In the genomic region with DNA sequence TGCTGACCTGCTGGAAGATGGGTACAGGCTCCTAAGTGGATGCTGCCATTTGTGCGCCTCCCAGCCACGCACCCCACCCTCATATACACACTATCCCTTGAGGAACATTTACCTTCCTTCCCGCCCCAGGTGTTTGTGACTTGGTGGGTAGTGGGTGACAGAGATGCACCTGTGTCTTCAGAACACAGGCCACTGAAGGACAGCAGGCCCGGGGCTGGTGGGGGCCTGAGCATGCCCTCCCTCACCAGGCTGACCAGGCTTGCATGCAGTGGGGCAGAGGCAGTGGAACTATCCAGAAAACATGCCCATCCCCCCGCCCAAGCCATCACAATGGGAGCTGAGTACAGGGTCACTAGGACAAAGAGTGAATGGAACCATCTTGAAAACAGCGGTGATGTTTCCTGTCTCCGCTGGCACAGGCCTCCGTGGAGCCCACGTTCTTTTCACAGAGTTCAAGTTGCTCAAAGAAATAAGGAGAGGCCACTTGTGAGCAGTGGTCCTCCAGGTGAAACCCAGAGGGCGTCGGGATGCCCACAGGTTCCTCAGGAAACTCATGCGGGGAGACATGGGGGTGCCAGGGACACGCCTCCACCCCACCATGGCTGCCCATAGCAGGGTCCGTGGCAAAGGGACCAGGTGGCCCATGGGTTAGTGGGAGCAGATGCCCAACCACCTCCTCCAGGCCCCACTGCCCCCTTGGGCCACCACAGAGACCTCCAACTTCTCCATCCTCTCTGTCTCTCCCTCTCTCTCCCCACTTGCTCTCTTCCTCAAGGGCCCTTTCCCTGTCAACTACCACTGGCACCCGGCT, we compare ENCODE assay signal across 16 cellular contexts.
A peak's percentile ranks its signal among the peaks of the same experiment; 100 is the strongest.
DNase-seq lines count a peak whose midpoint lies in the region; ATAC-seq, FAIRE-seq and TF ChIP-seq lines count a peak whose summit lies in the region.
"Had no signal": no experiment of that assay in that cellular context is flagged by ENCODE, and none has a peak within 500 bp of the region (broad histone marks: within the 10 kb centered on the region; RNA-seq: fewer than 3 reads in every experiment).

No MANE protein-coding gene starts in this region.

- CTCF ChIA-PET in GM12878 (lab: Yijun Ruan, JAX): interaction anchor here (0.8 to 17.9 kb wide), 13 partner anchors 14 to 581 kb away, joined by 3 to 743 read pairs (median 12); no protein-coding TSS in a partner anchor
- CTCF ChIA-PET in HepG2 (lab: Yijun Ruan, JAX; ENCODE audit: low intra/inter-chr PET ratio, low total read pairs): no interaction called here

- peak; percentile 54 for DNase-seq in activated CD8-positive, alpha-beta memory T cell treated with anti-CD3 and anti-CD28 coated beads for 24 hours
- DNase-seq in activated CD8-positive, alpha-beta memory T cell treated with anti-CD3 and anti-CD28 coated beads, Interleukin-2, amount 50 U/mL, for 4 hours: no peak
- DNase-seq in GM12878 (ENCODE audit: low read depth, low spot score) (no peak), mesenteric fat pad (ENCODE audit: low spot score) (peak; percentile 87), vagina (ENCODE audit: extremely low spot score in 2 of 2) (peak; percentile 81 to 84), HepG2 (ENCODE audit: low spot score) (no peak), T-helper 9 cell (no peak)
- DNase-seq: activated naive CD4-positive, alpha-beta T cell treated with Interleukin-2 at 50 U/mL for 16 hours; dermis blood vessel endothelial cell; NCI-H187; NCI-H510A treated with DMSO at 0.1 percent for 48 hours; ovary; small intestine had no signal

- H3K4me2 ChIP-seq in GM12878 (ENCODE audit: control insufficient read depth, insufficient read depth): peak overlapping the region; percentile 80
- no peak overlapping the region for H3K4me2 ChIP-seq in HepG2 (ENCODE audit: low read depth, low read length)

- H3K27me3 ChIP-seq in GM12878 (replicated peaks in 1 of 2; ENCODE audit: control insufficient read depth in 2 of 2, insufficient read depth in 2 of 2, low read length in 1 of 2) (no peaks in the 10 kb centered on the region; a peak in 2 of 4 replicates), vagina (no peaks in the 10 kb centered on the region), HepG2 (ENCODE audit: control insufficient read depth in 1 of 2, insufficient read depth in 2 of 2, low read length in 2 of 2) (no peaks in the 10 kb centered on the region; a peak in 1 of 5 replicates)
- H3K27me3 ChIP-seq: ovary had no signal

- H3K9ac ChIP-seq in GM12878 (ENCODE audit: control insufficient read depth, insufficient read depth, low read length) (no peak overlapping the region), HepG2 (ENCODE audit: insufficient read depth, low read depth, low read length) (no peak overlapping the region)

- H2AFZ ChIP-seq in GM12878 (ENCODE audit: control insufficient read depth, low read depth, low read length): no peak overlapping the region
- H2AFZ ChIP-seq in HepG2 (ENCODE audit: low read length): no peak overlapping the region

- H3K36me3 ChIP-seq in GM12878 (ENCODE audit: control insufficient read depth in 2 of 2, insufficient read depth in 2 of 2, low read length in 1 of 2) (no peaks in the 10 kb centered on the region), vagina (no peaks in the 10 kb centered on the region), HepG2 (replicated peaks in 1 of 2; ENCODE audit: control insufficient read depth in 1 of 2, insufficient read depth in 2 of 2, low read length in 2 of 2) (no peaks in the 10 kb centered on the region)
- H3K36me3 ChIP-seq: ovary had no signal

- peak overlapping the region; percentile 78 for H3K27ac ChIP-seq in GM12878 (ENCODE audit: control insufficient read depth, insufficient read depth)
- no peak overlapping the region for H3K27ac ChIP-seq in vagina
- H3K27ac ChIP-seq in HepG2 (ENCODE audit: extremely low read length, insufficient read depth, low read length): no peak overlapping the region
- H3K27ac ChIP-seq: ovary had no signal

- SMC1A ChIA-PET in GM12878 (lab: Charles Lee; ENCODE audit: uncharacterized antibody, unreplicated experiment): interaction anchor here (0.6 to 9.6 kb wide), 16 partner anchors 9 to 366 kb away, joined by 3 to 629 read pairs (median 6); a partner anchor contains a TSS

- H3K4me3 ChIP-seq in GM12878 (peak overlapping the region; percentile 38; the same call in 1 of the 2 replicates), vagina (no peak overlapping the region), HepG2 (replicated peaks in 1 of 3; ENCODE audit: insufficient read depth in 1 of 3, low read depth in 2 of 3, low read length in 3 of 3) (no peak overlapping the region)
- H3K4me3 ChIP-seq: ovary had no signal

- peak; percentile 6; the same call in 2 of the 3 replicates for ATAC-seq in GM12878
- no peak for ATAC-seq in HepG2
- no peak for ATAC-seq in GM21390 (IDR thresholded peaks at IDR 0.05; ENCODE audit: unreplicated experiment)
- ATAC-seq: activated CD4-positive, CD25-positive, alpha-beta regulatory T cell treated with anti-CD3 and anti-CD28 coated beads, Interleukin-2, amount 50 U/mL, for 24 hours had no signal

- in situ Hi-C loops in GM12878 (cut with MboI): loop anchor here (5.0 kb wide), 1 partner anchor 230 kb away; no protein-coding TSS in a partner anchor
- in situ Hi-C loops in HepG2 (cut with HindIII; ENCODE audit: extremely low pct_ligation_motif_present, low pct_unique_long_range_greater_than_20kb): loop anchor here (5.0 to 25.0 kb wide), 4 partner anchors 230 to 850 kb away; no protein-coding TSS in a partner anchor

- intact Hi-C loops in GM12878 (cut with micrococcal nuclease; ENCODE audit: unreplicated experiment): loop anchor here (5.0 to 10.0 kb wide), 3 partner anchors 577 to 867 kb away; a partner anchor contains a TSS
- intact Hi-C loops in vagina (cut with DNase I): no loop called here
- intact Hi-C loops in HepG2 (cut with micrococcal nuclease; ENCODE audit: unreplicated experiment): loop anchor here (10.0 kb wide), 1 partner anchor 267 kb away; no protein-coding TSS in a partner anchor

- H3K4me1 ChIP-seq in GM12878 (ENCODE audit: control insufficient read depth, insufficient read depth, low read length): peaks cover 24% of the 10 kb centered on the region
- H3K4me1 ChIP-seq in vagina: no peaks in the 10 kb centered on the region
- peaks cover 52% of the 10 kb centered on the region for H3K4me1 ChIP-seq in HepG2 (ENCODE audit: insufficient read depth, low read length)

- H4K20me1 ChIP-seq in GM12878 (ENCODE audit: control insufficient read depth, insufficient read depth) (no peaks in the 10 kb centered on the region), HepG2 (ENCODE audit: insufficient read depth, low read length) (no peaks in the 10 kb centered on the region)

- TF ChIP-seq POLR2A in GM12878 (IDR thresholded peaks at IDR 0.05; ENCODE audit: low read depth, low read length) (no peak), vagina (IDR thresholded peaks at IDR 0.05) (no peak), HepG2 (IDR thresholded peaks at IDR 0.05; ENCODE audit: insufficient read depth in 1 of 2, low read depth in 2 of 2, low read length in 2 of 2) (no peak)

- RAD21 ChIA-PET in GM12878 (lab: Charles Lee; ENCODE audit: unreplicated experiment): interaction anchor here (0.9 to 11.5 kb wide), 14 partner anchors 13 to 267 kb away, joined by 3 to 522 read pairs (median 5); no protein-coding TSS in a partner anchor

- POLR2A ChIA-PET in GM12878 (lab: Charles Lee) (interaction anchor here (0.5 to 3.4 kb wide), 5 partner anchors 107 to 234 kb away, joined by 4 to 25 read pairs (median 5); no protein-coding TSS in a partner anchor), HepG2 (lab: Yijun Ruan, JAX) (no interaction called here)

- BruUV-seq in GM12878 (replicated peaks; lab: Mats Ljungman, UMichigan) (no TSS peak), HepG2 (replicated peaks; lab: Mats Ljungman, UMichigan) (no TSS peak)

- FAIRE-seq in GM12878 (lab: Jason Lieb, UNC) (no peak), HepG2 (lab: Jason Lieb, UNC) (no peak)
- FAIRE-seq: A204.1, small intestine had no signal

- H3K79me2 ChIP-seq in GM12878 (ENCODE audit: control insufficient read depth, insufficient read depth, low read length) (no peaks in the 10 kb centered on the region), HepG2 (ENCODE audit: insufficient read depth, low read length) (no peaks in the 10 kb centered on the region)

- WGBS in GM12878 (ENCODE audit: insufficient coverage, insufficient replicate concordance, low lambda C conversion rate, missing lambda C conversion rate): 89% methylated on average over 15 of the region's 15 CpGs
- 89% methylated on average over 12 of the region's 15 CpGs for WGBS in HepG2 (ENCODE audit: low lambda C conversion rate)

- TF ChIP-seq CTCF in GM12878 (IDR thresholded peaks at IDR 0.05 in 2 of 3, conservative IDR thresholded peaks at IDR 0.05 in 1 of 3; ENCODE audit: control insufficient read depth in 2 of 3, extremely low read depth in 1 of 3, insufficient read depth in 1 of 3, low read depth in 3 of 3, low read length in 3 of 3) (no peak), vagina (IDR thresholded peaks at IDR 0.05) (no peak), HepG2 (CRISPR knock-in tag; IDR thresholded peaks at IDR 0.05) (no peak)

- H3K9me3 ChIP-seq in GM12878 (replicated peaks; ENCODE audit: control insufficient read depth, insufficient read depth, low read length): no peaks in the 10 kb centered on the region
- no peaks in the 10 kb centered on the region for H3K9me3 ChIP-seq in vagina
- H3K9me3 ChIP-seq in HepG2 (ENCODE audit: low read length): no peaks in the 10 kb centered on the region
- H3K9me3 ChIP-seq: ovary had no signal

- TF ChIP-seq EP300 in GM12878 (IDR thresholded peaks at IDR 0.05; ENCODE audit: borderline replicate concordance in 1 of 2, control insufficient read depth in 1 of 2, low read depth in 2 of 2, low read length in 2 of 2): no peak
- no peak for TF ChIP-seq EP300 in HepG2 (IDR thresholded peaks at IDR 0.05; ENCODE audit: low read depth in 2 of 2, low read length in 2 of 2)
- no peak for TF ChIP-seq EP300 in HepG2 (CRISPR knock-in tag; IDR thresholded peaks at IDR 0.05; ENCODE audit: borderline replicate concordance)

- no peak for TF ChIP-seq RAD21 in GM12878 (IDR thresholded peaks at IDR 0.05; ENCODE audit: insufficient read depth, low read depth, low read length)
- no peak for TF ChIP-seq RAD21 in HepG2 (CRISPR knock-in tag; IDR thresholded peaks at IDR 0.05)

TF ChIP-seq in GM12878, 131 proteins besides CTCF, POLR2A, EP300 and RAD21:
- no peak for TF ChIP-seq MYB (IDR thresholded peaks at IDR 0.05; ENCODE audit: borderline replicate concordance, low read depth, low read length)
- TF ChIP-seq MEF2B (IDR thresholded peaks at IDR 0.05; ENCODE audit: partially characterized antibody, poor library complexity, severe bottlenecking): peak; percentile 26

TF ChIP-seq in HepG2, 621 proteins besides CTCF, POLR2A, EP300 and RAD21:
- TF ChIP-seq ZNF816 (CRISPR knock-in tag; IDR thresholded peaks at IDR 0.05; ENCODE audit: borderline replicate concordance): no peak
- no peak for TF ChIP-seq RNF2 (conservative IDR thresholded peaks at IDR 0.05; ENCODE audit: low read depth)

Comparison
In these comparisons a context has a peak if more than half of its experiments do, and no peak if none do; other contexts are left out.
1. DNase-seq: peak in activated CD8-positive, alpha-beta memory T cell treated with anti-CD3 and anti-CD28 coated beads for 24 hours (single experiment), mesenteric fat pad (single experiment) and vagina (2 of 2); none in activated CD8-positive, alpha-beta memory T cell treated with anti-CD3 and anti-CD28 coated beads, Interleukin-2, amount 50 U/mL, for 4 hours (single experiment), GM12878 (single experiment), HepG2 (single experiment) and T-helper 9 cell (single experiment).